Comparison of ENCODE assay signal across 25 cellular contexts in the genomic region with DNA sequence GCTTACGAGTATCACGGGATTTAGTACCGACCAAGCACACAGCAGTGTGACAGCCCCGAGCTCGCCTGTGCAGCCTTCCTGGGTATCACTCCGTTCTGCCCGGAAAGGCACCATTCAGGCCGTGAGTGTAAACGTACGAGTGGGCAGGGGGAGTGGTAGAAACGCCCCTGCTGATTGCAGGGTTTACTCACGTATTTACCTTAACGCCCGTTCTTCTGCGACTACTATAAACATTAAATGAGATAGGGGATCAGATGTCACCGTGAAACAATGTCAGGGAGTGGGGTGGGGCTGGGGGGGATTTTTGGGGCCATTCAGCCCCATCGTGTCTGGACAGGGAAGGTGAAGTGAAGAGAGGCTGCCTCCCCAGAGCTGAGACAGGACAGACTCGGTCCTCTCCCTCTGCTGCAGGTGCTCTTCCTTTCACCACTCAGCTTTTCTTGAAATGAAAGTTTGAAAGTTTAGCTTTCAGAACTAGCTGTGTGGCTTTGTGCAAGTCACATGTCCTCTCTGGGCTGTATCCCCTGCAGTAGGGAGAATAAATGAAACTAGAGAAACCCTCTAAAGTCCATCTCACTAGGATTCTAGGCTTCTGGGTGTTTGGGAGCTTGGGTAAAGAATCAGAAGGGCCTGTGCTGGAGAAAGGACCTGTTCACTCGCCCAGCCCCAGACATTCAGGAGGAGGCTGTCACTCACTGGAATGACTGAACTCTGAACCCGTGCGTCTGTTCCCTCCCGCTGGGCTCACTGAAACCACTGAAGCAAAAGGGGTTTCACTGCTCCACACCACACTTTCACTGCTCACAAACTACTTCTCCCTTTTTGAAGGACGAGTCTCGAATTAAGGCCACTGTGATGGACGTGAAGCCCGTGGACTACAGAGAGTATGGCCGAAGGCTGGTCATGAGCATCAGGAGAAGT.
A peak's percentile ranks its signal among the peaks of the same experiment; 100 is the strongest.
DNase-seq lines count a peak whose midpoint lies in the region; ATAC-seq, FAIRE-seq and TF ChIP-seq lines count a peak whose summit lies in the region.
"Had no signal": no experiment of that assay in that cellular context is flagged by ENCODE, and none has a peak within 500 bp of the region (broad histone marks: within the 10 kb centered on the region; RNA-seq: fewer than 3 reads in every experiment).

No MANE protein-coding gene starts in this region.

- no TSS peak for BruUV-seq in GM12878 (replicated peaks; lab: Mats Ljungman, UMichigan)

- H3K27ac ChIP-seq in GM12878 (ENCODE audit: control insufficient read depth, insufficient read depth) = peak overlapping the region; percentile 55
- H3K27ac ChIP-seq: adrenal gland, colonic mucosa, esophagus squamous epithelium, SJCRH30, suprapubic skin had no signal

- no peak for TF ChIP-seq EP300 in GM12878 (IDR thresholded peaks at IDR 0.05; ENCODE audit: borderline replicate concordance in 1 of 2, control insufficient read depth in 1 of 2, low read depth in 2 of 2, low read length in 2 of 2)

- peak overlapping the region; percentile 58 for H3K4me2 ChIP-seq in GM12878 (ENCODE audit: control insufficient read depth, insufficient read depth)

- no peaks in the 10 kb centered on the region for H3K79me2 ChIP-seq in GM12878 (ENCODE audit: control insufficient read depth, insufficient read depth, low read length)

- FAIRE-seq in GM18507 (lab: Jason Lieb, UNC) = peak; percentile 85
- peak; percentile 85 for FAIRE-seq in GM12878 (lab: Jason Lieb, UNC)
- FAIRE-seq: frontal cortex, G401.6, small intestine, TTC549 had no signal

- peak; percentile 56 for ATAC-seq in HG02798 (IDR thresholded peaks at IDR 0.05; ENCODE audit: poor library complexity, unreplicated experiment)
- ATAC-seq in GM12878 = peak; percentile 92
- no peak for ATAC-seq in HG03565 (IDR thresholded peaks at IDR 0.05; ENCODE audit: unreplicated experiment)
- ATAC-seq: activated T-cell treated with anti-CD3 and anti-CD28 coated beads, Interleukin-2, amount 50 U/mL, for 4 hours; left colon; T-cell had no signal

- H2AFZ ChIP-seq in GM12878 (ENCODE audit: control insufficient read depth, low read depth, low read length) = no peak overlapping the region

- RAD21 ChIA-PET in GM12878 (lab: Charles Lee; ENCODE audit: unreplicated experiment) = interaction anchor here (0.6 to 1.0 kb wide), 5 partner anchors 9 to 364 kb away, joined by 3 read pairs; no protein-coding TSS in a partner anchor

- no peaks in the 10 kb centered on the region for H3K9me3 ChIP-seq in GM12878 (replicated peaks; ENCODE audit: control insufficient read depth, insufficient read depth, low read length)
- H3K9me3 ChIP-seq: adrenal gland, colonic mucosa, esophagus squamous epithelium, SJCRH30, suprapubic skin had no signal

- POLR2A ChIA-PET in GM12878 (lab: Charles Lee) = no interaction called here

- DNase-seq in GM06990 (ENCODE audit: extremely low read depth, insufficient read length) = peak; percentile 44
- no peak for DNase-seq in GM18507 (ENCODE audit: extremely low spot score, insufficient read length, low read depth)
- DNase-seq in GM12878 (ENCODE audit: low read depth, low spot score) = peak; percentile 17
- no peak for DNase-seq in NCI-H2081 treated with DMSO at 0.1 percent for 48 hours (lab: John Stamatoyannopoulos, UW)
- DNase-seq in SW480 (ENCODE audit: low spot score) = no peak
- DNase-seq in central memory CD4-positive, alpha-beta T cell = no peak
- DNase-seq: activated T-cell treated with anti-CD3 and anti-CD28 coated beads, Interleukin-2, amount 50 U/mL, for 4 hours; adrenal gland; colonic mucosa; DMS53; esophagus squamous epithelium; KBM-7; left colon; NCI-H1436 treated with DMSO at 0.1 percent for 48 hours; NCI-H524; occipital lobe; SJCRH30; small intestine; T-cell had no signal

- H4K20me1 ChIP-seq in GM12878 (ENCODE audit: control insufficient read depth, insufficient read depth) = no peaks in the 10 kb centered on the region

- no peak overlapping the region for H3K4me3 ChIP-seq in GM06990 (replicated peaks; ENCODE audit: low read depth, low read length)
- H3K4me3 ChIP-seq in GM12878 = 0 out of 2 replicates have a peak overlapping the region, but pooled peaks have one; percentile 8
- H3K4me3 ChIP-seq: adrenal gland, colonic mucosa, esophagus squamous epithelium, SJCRH30, suprapubic skin had no signal

- H3K36me3 ChIP-seq in GM06990 (ENCODE audit: control insufficient read depth, insufficient read depth, low read length) (peaks cover 15% of the 10 kb centered on the region), GM12878 (ENCODE audit: control insufficient read depth in 2 of 2, insufficient read depth in 2 of 2, low read length in 1 of 2) (peaks cover 15 to 23% of the 10 kb centered on the region in 2 experiments; a peak in 3 of 4 replicates)
- H3K36me3 ChIP-seq: colonic mucosa had no signal

- 55% methylated on average over 27 of the region's 27 CpGs for WGBS in GM12878 (ENCODE audit: insufficient coverage, insufficient replicate concordance, low lambda C conversion rate, missing lambda C conversion rate)

- intact Hi-C loops in GM12878 (cut with micrococcal nuclease; ENCODE audit: unreplicated experiment) = no loop called here

- peaks cover 17% of the 10 kb centered on the region for H3K4me1 ChIP-seq in GM12878 (ENCODE audit: control insufficient read depth, insufficient read depth, low read length)
- H3K4me1 ChIP-seq: adrenal gland, colonic mucosa, esophagus squamous epithelium, SJCRH30, suprapubic skin had no signal

- no peak for TF ChIP-seq POLR2A in GM12878 (IDR thresholded peaks at IDR 0.05; ENCODE audit: low read depth, low read length)

- SMC1A ChIA-PET in GM12878 (lab: Charles Lee; ENCODE audit: uncharacterized antibody, unreplicated experiment) = interaction anchor here (0.6 to 1.0 kb wide), 2 partner anchors 175 to 180 kb away, joined by 3 read pairs; no protein-coding TSS in a partner anchor

- CTCF ChIA-PET in GM12878 (lab: Yijun Ruan, JAX) = interaction anchor here (0.6 to 1.4 kb wide), 4 partner anchors 10 to 326 kb away, joined by 3 to 7 read pairs (median 4); no protein-coding TSS in a partner anchor

- TF ChIP-seq RAD21 in GM12878 (IDR thresholded peaks at IDR 0.05; ENCODE audit: insufficient read depth, low read depth, low read length) = no peak

- no peak for TF ChIP-seq CTCF in GM06990 (IDR thresholded peaks at IDR 0.05; ENCODE audit: insufficient read depth, low read length, poor library complexity, severe bottlenecking)
- TF ChIP-seq CTCF in GM12878 (IDR thresholded peaks at IDR 0.05 in 2 of 3, conservative IDR thresholded peaks at IDR 0.05 in 1 of 3; ENCODE audit: control insufficient read depth in 2 of 3, extremely low read depth in 1 of 3, insufficient read depth in 1 of 3, low read depth in 3 of 3, low read length in 3 of 3) = no peak

- H3K9ac ChIP-seq in GM12878 (ENCODE audit: control insufficient read depth, insufficient read depth, low read length) = no peak overlapping the region

- no peaks in the 10 kb centered on the region for H3K27me3 ChIP-seq in GM06990 (replicated peaks; ENCODE audit: control insufficient read depth, insufficient read depth, low read length)
- H3K27me3 ChIP-seq in GM12878 (replicated peaks in 1 of 2; ENCODE audit: control insufficient read depth in 2 of 2, insufficient read depth in 2 of 2, low read length in 1 of 2) = no peaks in the 10 kb centered on the region
- H3K27me3 ChIP-seq: adrenal gland, colonic mucosa, esophagus squamous epithelium, SJCRH30, suprapubic skin had no signal

- in situ Hi-C loops in GM12878 (cut with MboI) = no loop called here

TF ChIP-seq in GM12878, 131 proteins besides CTCF, POLR2A, EP300 and RAD21 (continues in another document):
- TF ChIP-seq, protein P1, sequence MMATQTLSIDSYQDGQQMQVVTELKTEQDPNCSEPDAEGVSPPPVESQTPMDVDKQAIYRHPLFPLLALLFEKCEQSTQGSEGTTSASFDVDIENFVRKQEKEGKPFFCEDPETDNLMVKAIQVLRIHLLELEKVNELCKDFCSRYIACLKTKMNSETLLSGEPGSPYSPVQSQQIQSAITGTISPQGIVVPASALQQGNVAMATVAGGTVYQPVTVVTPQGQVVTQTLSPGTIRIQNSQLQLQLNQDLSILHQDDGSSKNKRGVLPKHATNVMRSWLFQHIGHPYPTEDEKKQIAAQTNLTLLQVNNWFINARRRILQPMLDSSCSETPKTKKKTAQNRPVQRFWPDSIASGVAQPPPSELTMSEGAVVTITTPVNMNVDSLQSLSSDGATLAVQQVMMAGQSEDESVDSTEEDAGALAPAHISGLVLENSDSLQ (IDR thresholded peaks at IDR 0.05) = peak; percentile 92
- TF ChIP-seq PBX3 (IDR thresholded peaks at IDR 0.05; ENCODE audit: insufficient replicate concordance, low read depth, low read length) = peak; percentile 66
- no peak for TF ChIP-seq HSF1 (IDR thresholded peaks at IDR 0.05; ENCODE audit: low read depth, low read length)
- TF ChIP-seq RAD51 (IDR thresholded peaks at IDR 0.05) = 0 out of 2 replicates have a peak, but pooled peaks have one; percentile 28
- no peak for TF ChIP-seq PML (IDR thresholded peaks at IDR 0.05; ENCODE audit: low read length)
- TF ChIP-seq USF1 (IDR thresholded peaks at IDR 0.05; ENCODE audit: borderline replicate concordance, extremely low read length, insufficient read depth, low read depth, low read length) = peak; percentile 22

Comparison
In these comparisons a context has a peak if more than half of its experiments do, and no peak if none do; other contexts are left out.
1. DNase-seq: peak in GM06990 (single experiment) and GM12878 (single experiment); none in GM18507 (single experiment), NCI-H2081 treated with DMSO at 0.1 percent for 48 hours (single experiment), SW480 (single experiment) and central memory CD4-positive, alpha-beta T cell (single experiment).